Comparison of ENCODE assay signal across 16 cellular contexts in the genomic region with DNA sequence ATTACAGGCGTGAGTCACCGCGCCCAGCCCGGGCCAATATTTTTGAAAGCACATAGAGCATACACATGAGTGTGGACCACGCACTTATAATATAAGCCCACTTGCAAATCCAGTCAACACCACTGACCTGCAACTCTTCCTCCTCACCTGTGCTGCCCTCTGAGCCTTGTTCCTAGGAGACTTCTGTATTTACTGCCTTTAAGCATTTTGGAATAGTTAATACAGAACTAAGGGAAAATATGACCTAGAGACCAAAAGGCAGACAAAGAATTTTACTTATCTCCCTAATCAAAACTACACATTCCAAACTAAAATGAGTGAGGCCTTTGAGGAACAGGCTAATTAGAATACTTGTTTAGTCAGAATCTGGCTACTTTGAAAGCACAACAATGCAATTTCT.
DNase-seq lines count a peak whose midpoint lies in the region; ATAC-seq and TF ChIP-seq lines count a peak whose summit lies in the region.
"Had no signal": no experiment of that assay in that cellular context is flagged by ENCODE, and none has a peak within 500 bp of the region (broad histone marks: within the 10 kb centered on the region; RNA-seq: fewer than 3 reads in every experiment).

No MANE protein-coding gene starts in this region.

- H3K4me2 ChIP-seq in trophoblast cell (ENCODE audit: low read length) = no peak overlapping the region

- TF ChIP-seq CTCF in HFFc6 (IDR thresholded peaks at IDR 0.05) (no peak), choroid plexus epithelial cell (conservative IDR thresholded peaks at IDR 0.05; ENCODE audit: low read depth, low read length) (no peak), upper lobe of right lung (IDR thresholded peaks at IDR 0.05) (no peak)

- no peak overlapping the region for H3K23ac ChIP-seq in trophoblast cell (ENCODE audit: low read length)

- no peak overlapping the region for H3K14ac ChIP-seq in trophoblast cell (ENCODE audit: low read length)

- H2AK5ac ChIP-seq in trophoblast cell (ENCODE audit: low read length) = no peak overlapping the region

- no peak for ATAC-seq in GM19328 (IDR thresholded peaks at IDR 0.05; ENCODE audit: unreplicated experiment)
- ATAC-seq in upper lobe of right lung = no peak
- ATAC-seq: GM12878, K562 had no signal

- H3K9me3 Mint-ChIP-seq in HFFc6 = no peaks in the 10 kb centered on the region
- H3K9me3 Mint-ChIP-seq: CD4-positive, alpha-beta memory T cell had no signal

- peaks cover 2% of the 10 kb centered on the region for H3K79me1 ChIP-seq in trophoblast cell (ENCODE audit: low read length)

- H2BK120ac ChIP-seq in trophoblast cell (ENCODE audit: insufficient read depth, low read length, poor library complexity) = no peak overlapping the region

- DNase-seq in Caki2 (ENCODE audit: low read depth) = peak; percentile 28
- peak; percentile 24 for DNase-seq in HFFc6
- peak; percentile 10 for DNase-seq in choroid plexus epithelial cell (ENCODE audit: low read depth)
- DNase-seq in trophoblast cell = peak; percentile 18 to 77
- DNase-seq in HAP-1 (ENCODE audit: low spot score in 2 of 2) = no peak
- no peak for DNase-seq in upper lobe of right lung
- DNase-seq in NCI-H774 (lab: John Stamatoyannopoulos, UW) = no peak
- DNase-seq: BE2C; CD4-positive, alpha-beta memory T cell; DMS53; HCEC 1CT had no signal

- no peak overlapping the region for H3K4me3 Mint-ChIP-seq in HFFc6
- H3K4me3 Mint-ChIP-seq: CD4-positive, alpha-beta memory T cell had no signal

- H3K9me3 ChIP-seq in trophoblast cell (ENCODE audit: insufficient read depth, low read depth, low read length) = no peaks in the 10 kb centered on the region
- H3K9me3 ChIP-seq in HAP-1 = no peaks in the 10 kb centered on the region
- H3K9me3 ChIP-seq in upper lobe of right lung = no peaks in the 10 kb centered on the region
- H3K9me3 ChIP-seq: BE2C had no signal

- H3K4me3 ChIP-seq in choroid plexus epithelial cell (ENCODE audit: low read depth, low read length) (no peak overlapping the region), trophoblast cell (ENCODE audit: low read depth, low read length) (no peak overlapping the region), HAP-1 (no peak overlapping the region), upper lobe of right lung (no peak overlapping the region)
- H3K4me3 ChIP-seq: GM12878, K562 had no signal

- no CpG with 5 or more reads among the region's 5 CpGs for WGBS in trophoblast cell (ENCODE audit: extremely low coverage, insufficient coverage, insufficient read length)

- intact Hi-C loops in upper lobe of right lung (cut with DNase I) = no loop called here

- H3K4me1 ChIP-seq in trophoblast cell (ENCODE audit: control insufficient read depth in 1 of 2, insufficient read depth in 2 of 2, low read length in 2 of 2) (peaks cover 9 to 16% of the 10 kb centered on the region in 2 experiments), HAP-1 (peaks cover 10% of the 10 kb centered on the region), upper lobe of right lung (no peaks in the 10 kb centered on the region)
- H3K4me1 ChIP-seq: BE2C had no signal

- no peaks in the 10 kb centered on the region for H3K27me3 Mint-ChIP-seq in HFFc6 (ENCODE audit: insufficient read depth)
- H3K27me3 Mint-ChIP-seq: CD4-positive, alpha-beta memory T cell had no signal

- no peaks in the 10 kb centered on the region for H3K36me3 Mint-ChIP-seq in HFFc6 (ENCODE audit: low read depth)
- H3K36me3 Mint-ChIP-seq: CD4-positive, alpha-beta memory T cell had no signal

- no peak overlapping the region for H4K12ac ChIP-seq in trophoblast cell (ENCODE audit: low read depth, low read length)

- peak overlapping the region; percentile 14 for H2BK12ac ChIP-seq in trophoblast cell (ENCODE audit: low read length)

- in situ Hi-C loops in Caki2 (cut with HindIII; ENCODE audit: low pct_unique_long_range_greater_than_20kb, low sequenced_read_pairs) (no loop called here), HAP-1 (cut with MboI; ENCODE audit: low sequenced_read_pairs) (no loop called here)

- no peak overlapping the region for H2AFZ ChIP-seq in trophoblast cell (ENCODE audit: insufficient read depth, low read length, poor library complexity)

- no peak overlapping the region for H3K4ac ChIP-seq in trophoblast cell (ENCODE audit: low read depth, low read length)

- no peak overlapping the region for H3K9ac ChIP-seq in trophoblast cell (ENCODE audit: low read length)

- no peak overlapping the region for H3K27ac Mint-ChIP-seq in HFFc6
- H3K27ac Mint-ChIP-seq: CD4-positive, alpha-beta memory T cell had no signal

- no peak overlapping the region for H4K8ac ChIP-seq in trophoblast cell (ENCODE audit: low read depth, low read length)

- no peak overlapping the region for H3K18ac ChIP-seq in trophoblast cell (ENCODE audit: low read length)

- no peak overlapping the region for H4K91ac ChIP-seq in trophoblast cell (ENCODE audit: low read depth, low read length)

- H3K36me3 ChIP-seq in trophoblast cell (ENCODE audit: control insufficient read depth in 1 of 2, insufficient read depth in 2 of 2, low read length in 2 of 2) (no peaks in the 10 kb centered on the region), HAP-1 (replicated peaks) (no peaks in the 10 kb centered on the region), upper lobe of right lung (no peaks in the 10 kb centered on the region)
- H3K36me3 ChIP-seq: BE2C had no signal

- H3K79me2 ChIP-seq in trophoblast cell (ENCODE audit: control insufficient read depth, insufficient read depth, low read length, poor library complexity) = no peaks in the 10 kb centered on the region

- peaks cover 19% of the 10 kb centered on the region for H3K4me1 Mint-ChIP-seq in HFFc6 (ENCODE audit: low read depth)

- H3K27ac ChIP-seq in trophoblast cell (ENCODE audit: low read depth, low read length) = peak overlapping the region; percentile 70
- no peak overlapping the region for H3K27ac ChIP-seq in upper lobe of right lung
- H3K27ac ChIP-seq: C4-2B, HL-60 had no signal

- H3K27me3 ChIP-seq in trophoblast cell (ENCODE audit: insufficient read depth, low read length) (no peaks in the 10 kb centered on the region), HAP-1 (ENCODE audit: low read depth) (no peaks in the 10 kb centered on the region), upper lobe of right lung (no peaks in the 10 kb centered on the region)
- H3K27me3 ChIP-seq: BE2C had no signal

- H2BK5ac ChIP-seq in trophoblast cell (ENCODE audit: low read depth, low read length, poor library complexity) = peak overlapping the region; percentile 55

Comparison
In these comparisons a context has a peak if more than half of its experiments do, and no peak if none do; other contexts are left out.
1. DNase-seq: peak in Caki2 (single experiment), HFFc6 (single experiment), choroid plexus epithelial cell (single experiment) and trophoblast cell (2 of 2); none in HAP-1 (0 of 2), upper lobe of right lung (single experiment) and NCI-H774 (single experiment).